Comparison of ENCODE assay signal across 1 cellular context in the genomic region with DNA sequence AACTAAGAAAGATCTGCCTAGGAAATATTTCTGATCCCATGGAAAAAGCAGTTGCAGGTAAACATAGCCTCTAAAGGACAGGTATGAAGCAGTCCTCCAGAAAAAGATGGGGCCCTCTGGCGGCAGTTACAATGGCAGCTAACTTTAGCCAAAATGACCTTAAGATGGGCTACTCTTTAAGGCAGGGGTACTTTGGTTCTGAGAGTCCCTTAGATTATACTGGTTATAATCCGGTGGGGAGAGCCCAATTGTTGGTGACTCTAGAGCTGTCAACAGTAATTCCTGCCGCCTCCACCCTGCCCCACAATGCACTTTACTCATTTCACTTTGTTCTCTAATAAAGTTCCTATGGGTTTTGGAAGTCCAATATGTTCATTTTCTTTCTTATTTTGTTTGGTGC.
TF ChIP-seq lines count a peak whose summit lies in the region.

No MANE protein-coding gene starts in this region.

TF ChIP-seq in SK-N-SH, 30 proteins besides CTCF, POLR2A, EP300 and RAD21 (continued from another document):
- no peak for TF ChIP-seq POLR2AphosphoS5 (IDR thresholded peaks at IDR 0.05; ENCODE audit: low read depth, low read length)
- no peak for TF ChIP-seq IRF3 (IDR thresholded peaks at IDR 0.05; ENCODE audit: low read depth, low read length)
- no peak for TF ChIP-seq ELF1 (IDR thresholded peaks at IDR 0.05)
- TF ChIP-seq JUND (IDR thresholded peaks at IDR 0.05), result no peak
- no peak for TF ChIP-seq MXI1 (IDR thresholded peaks at IDR 0.05; ENCODE audit: low read depth, low read length)
- no peak for TF ChIP-seq YY1 (IDR thresholded peaks at IDR 0.05; ENCODE audit: low read depth)
